11 cellular contexts compared by ENCODE assay signal in genomic region chrX:78321809-78322208, GRCh38. TPM values are rescaled to one million over a fixed set of nuclear protein-coding genes. Genes with fewer than 3 reads are reported as not detected.
DNase-seq lines count a peak whose midpoint lies in the region; ATAC-seq, FAIRE-seq and TF ChIP-seq lines count a peak whose summit lies in the region.
"Had no signal": no experiment of that assay in that cellular context is flagged by ENCODE, and none has a peak within 500 bp of the region (broad histone marks: within the 10 kb centered on the region; RNA-seq: fewer than 3 reads in every experiment).

No MANE protein-coding gene starts in this region.

- DNase-seq in GM12864 (ENCODE audit: low read depth) (peak; percentile 74), HL-60 (ENCODE audit: low read depth in 1 of 2, low spot score in 1 of 2) (peak; percentile 78 to 95), memory B cell (ENCODE audit: low spot score in 2 of 2) (peak; percentile 44 to 58), kidney (no peak), glutamatergic neuron (no peak), NCI-H446 (lab: John Stamatoyannopoulos, UW) (no peak)
- DNase-seq in activated CD4-positive, alpha-beta T cell treated with anti-CD3 and anti-CD28 coated beads, Interleukin-2, amount 50 U/mL, for 4 hours: peak; percentile 19 to 25

- intact Hi-C loops in kidney (cut with DNase I): no loop called here

- H3K27ac ChIP-seq in HL-60 (replicated peaks) (peak overlapping the region; percentile 44), kidney (ENCODE audit: low read depth in 2 of 2, low read length in 2 of 2) (no peak overlapping the region)
- H3K27ac ChIP-seq: cardiac muscle cell, ovary had no signal

- H3K27me3 Mint-ChIP-seq in memory B cell (no peaks in the 10 kb centered on the region), glutamatergic neuron (ENCODE audit: unreplicated experiment) (no peaks in the 10 kb centered on the region)

- H3K4me3 ChIP-seq in GM12864 (ENCODE audit: low read depth, low read length) (no peak overlapping the region), HL-60 (replicated peaks; ENCODE audit: insufficient read depth, low read length) (no peak overlapping the region), kidney (ENCODE audit: low read length in 2 of 2) (no peak overlapping the region)
- H3K4me3 ChIP-seq: cardiac muscle cell, ovary had no signal

- peak; percentile 94 for ATAC-seq in GM21447 (IDR thresholded peaks at IDR 0.05; ENCODE audit: unreplicated experiment)
- peak; percentile 96 for ATAC-seq in memory B cell (ENCODE audit: low read depth)
- ATAC-seq: HCT116 had no signal

- H3K27ac Mint-ChIP-seq in memory B cell (peak overlapping the region; percentile 92), glutamatergic neuron (ENCODE audit: unreplicated experiment) (no peak overlapping the region)

- no peaks in the 10 kb centered on the region for H3K27me3 ChIP-seq in HL-60 (ENCODE audit: insufficient read depth, poor library complexity, severe bottlenecking)
- H3K27me3 ChIP-seq: cardiac muscle cell, ovary had no signal

- H3K36me3 Mint-ChIP-seq in memory B cell: peaks cover 8% of the 10 kb centered on the region
- no peaks in the 10 kb centered on the region for H3K36me3 Mint-ChIP-seq in glutamatergic neuron (ENCODE audit: unreplicated experiment)

- TF ChIP-seq CTCF in GM12864 (IDR thresholded peaks at IDR 0.05; ENCODE audit: low read depth, low read length, missing control alignments) (no peak), HL-60 (IDR thresholded peaks at IDR 0.05; ENCODE audit: insufficient read depth, low read length) (no peak), kidney (IDR thresholded peaks at IDR 0.05; ENCODE audit: borderline replicate concordance, extremely low read depth, insufficient read depth) (no peak), glutamatergic neuron (IDR thresholded peaks at IDR 0.05; ENCODE audit: partially characterized antibody, unreplicated experiment) (no peak)

- H3K4me1 Mint-ChIP-seq in memory B cell (peaks cover 29% of the 10 kb centered on the region), glutamatergic neuron (ENCODE audit: low read depth, unreplicated experiment) (no peaks in the 10 kb centered on the region)

- H3K36me3 ChIP-seq in kidney (ENCODE audit: control insufficient read depth in 1 of 2, insufficient read depth in 2 of 2, low read length in 2 of 2): no peaks in the 10 kb centered on the region
- H3K36me3 ChIP-seq: cardiac muscle cell, ovary had no signal

- H3K9ac ChIP-seq in kidney (ENCODE audit: low read length in 2 of 2): no peak overlapping the region

- H3K4me3 Mint-ChIP-seq in memory B cell: peak overlapping the region; percentile 59
- no peak overlapping the region for H3K4me3 Mint-ChIP-seq in glutamatergic neuron (ENCODE audit: unreplicated experiment)

- no peaks in the 10 kb centered on the region for H3K4me1 ChIP-seq in kidney (ENCODE audit: control insufficient read depth in 1 of 2, insufficient read depth in 1 of 2, low read depth in 1 of 2, low read length in 2 of 2)

- FAIRE-seq in kidney (lab: Jason Lieb, UNC): no peak

- no peaks in the 10 kb centered on the region for H3K9me3 ChIP-seq in kidney (ENCODE audit: control insufficient read depth in 1 of 2, low read length in 2 of 2)
- H3K9me3 ChIP-seq: ovary had no signal

- H3K9me3 Mint-ChIP-seq in memory B cell: no peaks in the 10 kb centered on the region
- H3K9me3 Mint-ChIP-seq in glutamatergic neuron (ENCODE audit: unreplicated experiment): peaks cover 1% of the 10 kb centered on the region

RNA-seq across cellular contexts. Expression of gene CYSLTR1, which starts 5.6 kb away (rescaled TPM):
- total RNA-seq in kidney (5.5 TPM), glutamatergic neuron (ENCODE audit: unreplicated experiment) (0.25 TPM)
- polyA plus RNA-seq in kidney (ENCODE audit: insufficient read depth, low read depth, low replicate concordance): 1.5 TPM
- total RNA-seq: cardiac muscle cell had no signal
- polyA plus RNA-seq: cardiac muscle cell had no signal

Comparison
In these comparisons a context has a peak if more than half of its experiments do, and no peak if none do; other contexts are left out.
1. DNase-seq: peak in GM12864 (single experiment), HL-60 (2 of 2), activated CD4-positive, alpha-beta T cell treated with anti-CD3 and anti-CD28 coated beads, Interleukin-2, amount 50 U/mL, for 4 hours (2 of 2) and memory B cell (2 of 2); none in kidney (single experiment), glutamatergic neuron (single experiment) and NCI-H446 (0 of 2).